In the genomic region with DNA sequence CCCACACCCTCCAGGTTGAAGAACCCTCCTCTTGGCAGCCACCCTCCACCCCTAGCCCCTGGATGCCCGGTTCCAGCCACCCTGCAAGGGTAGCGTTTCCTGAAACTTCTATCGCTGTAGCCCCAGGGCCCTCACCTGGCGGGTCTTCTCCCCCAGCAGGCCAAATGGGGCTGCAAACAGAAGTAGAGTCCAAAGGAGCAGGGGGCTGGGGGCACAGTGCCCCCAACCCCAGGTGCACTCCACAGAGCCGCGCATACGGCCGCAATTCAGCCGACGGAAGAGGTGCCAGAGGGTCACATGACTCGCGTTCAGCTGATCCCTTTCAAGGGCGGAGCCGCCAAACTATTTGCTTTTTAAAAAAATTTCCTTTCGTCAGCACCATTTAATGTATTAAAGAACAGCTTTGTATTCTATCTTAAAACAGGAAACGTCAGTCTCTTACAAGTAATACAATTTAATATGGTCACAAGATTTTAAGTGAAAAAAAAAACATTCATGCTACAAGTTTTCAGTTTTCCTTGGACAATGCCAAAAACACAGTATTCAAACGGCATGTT, we compare ENCODE assay signal across 8 cellular contexts.
A peak's percentile ranks its signal among the peaks of the same experiment; 100 is the strongest.
DNase-seq lines count a peak whose midpoint lies in the region; TF ChIP-seq lines count a peak whose summit lies in the region.

A gene with protein sequence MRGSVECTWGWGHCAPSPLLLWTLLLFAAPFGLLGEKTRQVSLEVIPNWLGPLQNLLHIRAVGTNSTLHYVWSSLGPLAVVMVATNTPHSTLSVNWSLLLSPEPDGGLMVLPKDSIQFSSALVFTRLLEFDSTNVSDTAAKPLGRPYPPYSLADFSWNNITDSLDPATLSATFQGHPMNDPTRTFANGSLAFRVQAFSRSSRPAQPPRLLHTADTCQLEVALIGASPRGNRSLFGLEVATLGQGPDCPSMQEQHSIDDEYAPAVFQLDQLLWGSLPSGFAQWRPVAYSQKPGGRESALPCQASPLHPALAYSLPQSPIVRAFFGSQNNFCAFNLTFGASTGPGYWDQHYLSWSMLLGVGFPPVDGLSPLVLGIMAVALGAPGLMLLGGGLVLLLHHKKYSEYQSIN (minus strand): TSS at position 289 of the 557 bp plus-strand sequence. CDS start 34 bp downstream, at position 255.

- peaks cover 15% of the 10 kb centered on the region for H3K36me3 ChIP-seq in WERI-Rb-1

- TF ChIP-seq CTCF in WERI-Rb-1 (IDR thresholded peaks at IDR 0.05; ENCODE audit: low read depth, low read length) = no peak

- DNase-seq in NCI-H82 (lab: John Stamatoyannopoulos, UW) (peak; percentile 84), NCI-H82 treated with DMSO at 0.1 percent for 48 hours (lab: John Stamatoyannopoulos, UW; ENCODE audit: unreplicated experiment) (no peak), NCI-H1694 treated with DMSO at 0.1 percent for 48 hours (lab: John Stamatoyannopoulos, UW) (peak; percentile 60), WERI-Rb-1 (peak; percentile 46), iPS-NIHi7 (ENCODE audit: extremely low spot score) (peak; percentile 63), skeletal muscle cell (ENCODE audit: low read depth) (no peak), T1000 (lab: John Stamatoyannopoulos, UW) (no peak)
- peak; percentile 57 for DNase-seq in central memory CD4-positive, alpha-beta T cell

- 0 out of 2 replicates have a peak within 1 kb of the TSS, but pooled peaks have one; percentile 1 for H3K27ac ChIP-seq in WERI-Rb-1

- H3K9me3 ChIP-seq in WERI-Rb-1 (ENCODE audit: severe bottlenecking) = no peaks in the 10 kb centered on the region

- H3K4me3 ChIP-seq in WERI-Rb-1 (ENCODE audit: low read depth, low read length) = peak within 1 kb of the TSS; percentile 43
- H3K4me3 ChIP-seq in skeletal muscle cell (ENCODE audit: low read depth, low read length) = peak within 1 kb of the TSS; percentile 91

- H3K27me3 ChIP-seq in WERI-Rb-1 (ENCODE audit: insufficient read depth, low read depth, severe bottlenecking) = no peaks in the 10 kb centered on the region

Comparison
In these comparisons a context has a peak if more than half of its experiments do, and no peak if none do; other contexts are left out.
1. DNase-seq: peak in NCI-H82 (single experiment), NCI-H1694 treated with DMSO at 0.1 percent for 48 hours (single experiment), WERI-Rb-1 (single experiment), central memory CD4-positive, alpha-beta T cell (single experiment) and iPS-NIHi7 (single experiment); none in NCI-H82 treated with DMSO at 0.1 percent for 48 hours (single experiment), skeletal muscle cell (single experiment) and T1000 (single experiment).